13 cellular contexts compared by ENCODE assay signal in genomic region chr12:52522346-52523011, GRCh38. TPM values are rescaled to one million over a fixed set of nuclear protein-coding genes. Genes with fewer than 3 reads are reported as not detected.
DNase-seq lines count a peak whose midpoint lies in the region; TF ChIP-seq lines count a peak whose summit lies in the region.
"Had no signal": no experiment of that assay in that cellular context is flagged by ENCODE, and none has a peak within 500 bp of the region (broad histone marks: within the 10 kb centered on the region; RNA-seq: fewer than 3 reads in every experiment).

No MANE protein-coding gene starts in this region.

- no peaks in the 10 kb centered on the region for H3K27me3 ChIP-seq in esophagus (ENCODE audit: control insufficient read depth in 1 of 2, insufficient read depth in 2 of 2, low read length in 2 of 2)
- H3K27me3 ChIP-seq: dorsolateral prefrontal cortex had no signal

- no peaks in the 10 kb centered on the region for H3K9me3 Mint-ChIP-seq in osteocyte (ENCODE audit: unreplicated experiment)
- H3K9me3 Mint-ChIP-seq in activated T-helper 2 cell treated with anti-CD3 and anti-CD28 coated beads, Interferon-gamma antibody, Interleukin-2, Interleukin-4, amounts not matched to agents 10 μg/mL and 5 μg/mL and 100 μg/mL, durations not matched to agents 14 hours and 24 hours and 36 hours, result no peaks in the 10 kb centered on the region
- H3K9me3 Mint-ChIP-seq: activated naive CD4-positive, alpha-beta T cell treated with anti-CD3 and anti-CD28 coated beads, Interleukin-2, amount 50 U/mL, for 72 hours had no signal

- peaks cover 0 to 5% of the 10 kb centered on the region in 2 donors for H3K36me3 ChIP-seq in esophagus (ENCODE audit: control insufficient read depth in 2 of 2, insufficient read depth in 2 of 2, low read length in 1 of 2)

- DNase-seq in EH (ENCODE audit: low read depth) (peak; percentile 72), NCI-H226 (peak; percentile 68), osteocyte (ENCODE audit: extremely low spot score, unreplicated experiment) (peak; percentile 72), DMS53 treated with DMSO at 0.1 percent for 48 hours (lab: John Stamatoyannopoulos, UW; ENCODE audit: unreplicated experiment) (no peak), retina (no peak), mesenteric fat pad (ENCODE audit: low spot score) (no peak)
- DNase-seq in activated T-helper 2 cell treated with anti-CD3 and anti-CD28 coated beads, Interferon-gamma antibody, Interleukin-2, Interleukin-4, amounts not matched to agents 10 μg/mL and 5 μg/mL and 100 μg/mL, durations not matched to agents 14 hours and 24 hours and 36 hours (ENCODE audit: low spot score), result no peak
- DNase-seq: activated CD4-positive, CD25-positive, alpha-beta regulatory T cell treated with anti-CD3 and anti-CD28 coated beads, Interleukin-2, amount 50 U/mL, for 72 hours; NCI-H510A treated with DMSO at 0.1 percent for 48 hours; SK-N-SH had no signal

- H3K27ac ChIP-seq in esophagus (ENCODE audit: low read depth in 2 of 2, low read length in 1 of 2), result peak overlapping the region; percentile 83 to 89

- no peak overlapping the region for H3K4me3 Mint-ChIP-seq in osteocyte (ENCODE audit: unreplicated experiment)
- H3K4me3 Mint-ChIP-seq in activated T-helper 2 cell treated with anti-CD3 and anti-CD28 coated beads, Interferon-gamma antibody, Interleukin-2, Interleukin-4, amounts not matched to agents 10 μg/mL and 5 μg/mL and 100 μg/mL, durations not matched to agents 14 hours and 24 hours and 36 hours (ENCODE audit: low read depth), result no peak overlapping the region

- WGBS in esophagus, 2 donors, result 37 to 51% methylated on average over 10 of the region's 10 CpGs

- H3K9me3 ChIP-seq in esophagus (ENCODE audit: control insufficient read depth in 2 of 2, insufficient read depth in 1 of 2, low read depth in 1 of 2, low read length in 1 of 2), result no peaks in the 10 kb centered on the region
- H3K9me3 ChIP-seq: SK-N-SH had no signal

- no peaks in the 10 kb centered on the region for H3K36me3 Mint-ChIP-seq in osteocyte (ENCODE audit: unreplicated experiment)
- no peaks in the 10 kb centered on the region for H3K36me3 Mint-ChIP-seq in activated T-helper 2 cell treated with anti-CD3 and anti-CD28 coated beads, Interferon-gamma antibody, Interleukin-2, Interleukin-4, amounts not matched to agents 10 μg/mL and 5 μg/mL and 100 μg/mL, durations not matched to agents 14 hours and 24 hours and 36 hours (ENCODE audit: low read depth)
- H3K36me3 Mint-ChIP-seq: activated naive CD4-positive, alpha-beta T cell treated with anti-CD3 and anti-CD28 coated beads, Interleukin-2, amount 50 U/mL, for 72 hours had no signal

- intact Hi-C loops in activated T-helper 2 cell treated with anti-CD3 and anti-CD28 coated beads, Interferon-gamma antibody, Interleukin-2, Interleukin-4, amounts not matched to agents 10 μg/mL and 5 μg/mL and 100 μg/mL, durations not matched to agents 14 hours and 24 hours and 36 hours (cut with micrococcal nuclease), result no loop called here

- H3K4me1 Mint-ChIP-seq in osteocyte (ENCODE audit: unreplicated experiment), result peaks cover 3% of the 10 kb centered on the region
- peaks cover 5% of the 10 kb centered on the region for H3K4me1 Mint-ChIP-seq in activated T-helper 2 cell treated with anti-CD3 and anti-CD28 coated beads, Interferon-gamma antibody, Interleukin-2, Interleukin-4, amounts not matched to agents 10 μg/mL and 5 μg/mL and 100 μg/mL, durations not matched to agents 14 hours and 24 hours and 36 hours (ENCODE audit: low read depth)

- no peak for TF ChIP-seq CTCF in osteocyte (IDR thresholded peaks at IDR 0.05)

- peaks cover 30% of the 10 kb centered on the region for H3K27me3 Mint-ChIP-seq in osteocyte (ENCODE audit: unreplicated experiment)
- no peaks in the 10 kb centered on the region for H3K27me3 Mint-ChIP-seq in activated T-helper 2 cell treated with anti-CD3 and anti-CD28 coated beads, Interferon-gamma antibody, Interleukin-2, Interleukin-4, amounts not matched to agents 10 μg/mL and 5 μg/mL and 100 μg/mL, durations not matched to agents 14 hours and 24 hours and 36 hours (ENCODE audit: low read depth)

- H3K4me3 ChIP-seq in esophagus (ENCODE audit: low read depth in 1 of 2, low read length in 2 of 2), result no peak overlapping the region
- H3K4me3 ChIP-seq: dorsolateral prefrontal cortex had no signal

- H3K4me1 ChIP-seq in esophagus (ENCODE audit: control insufficient read depth in 2 of 2, insufficient read depth in 2 of 2, low read length in 1 of 2), result peaks cover 3 to 20% of the 10 kb centered on the region in 2 donors

- no peak overlapping the region for H3K27ac Mint-ChIP-seq in osteocyte (ENCODE audit: unreplicated experiment)
- no peak overlapping the region for H3K27ac Mint-ChIP-seq in activated T-helper 2 cell treated with anti-CD3 and anti-CD28 coated beads, Interferon-gamma antibody, Interleukin-2, Interleukin-4, amounts not matched to agents 10 μg/mL and 5 μg/mL and 100 μg/mL, durations not matched to agents 14 hours and 24 hours and 36 hours
- H3K27ac Mint-ChIP-seq: activated naive CD4-positive, alpha-beta T cell treated with anti-CD3 and anti-CD28 coated beads, Interleukin-2, amount 50 U/mL, for 72 hours had no signal

RNA-seq across cellular contexts. Expression of gene KRT5, which starts 2.3 kb away (rescaled TPM):
- 1,000 to 10,000 TPM; 3,653 to 6,695 TPM for polyA plus RNA-seq in esophagus
- not detected in 2 replicates for total RNA-seq in osteocyte
- total RNA-seq in activated T-helper 2 cell treated with anti-CD3 and anti-CD28 coated beads, Interferon-gamma antibody, Interleukin-2, Interleukin-4, amounts not matched to agents 10 μg/mL and 5 μg/mL and 100 μg/mL, durations not matched to agents 14 hours and 24 hours and 36 hours, result not detected in 2 replicates
- total RNA-seq in mesenteric fat pad, result 3.0 TPM
- total RNA-seq: activated naive CD4-positive, alpha-beta T cell treated with anti-CD3 and anti-CD28 coated beads, Interleukin-2, amount 50 U/mL, for 72 hours had no signal
- polyA plus RNA-seq: SK-N-SH had no signal

RNA-seq across cellular contexts. Expression of gene KRT6A, which starts 29.4 kb away (rescaled TPM):
- polyA plus RNA-seq in esophagus, result 1,000 to 10,000 TPM in 1 of 2 donors, 100 to 1,000 TPM in 1; 945 to 7,628 TPM
- total RNA-seq in osteocyte, result not detected in 2 replicates
- total RNA-seq in activated T-helper 2 cell treated with anti-CD3 and anti-CD28 coated beads, Interferon-gamma antibody, Interleukin-2, Interleukin-4, amounts not matched to agents 10 μg/mL and 5 μg/mL and 100 μg/mL, durations not matched to agents 14 hours and 24 hours and 36 hours, result not detected in 2 replicates
- total RNA-seq in mesenteric fat pad, result not detected
- total RNA-seq: activated naive CD4-positive, alpha-beta T cell treated with anti-CD3 and anti-CD28 coated beads, Interleukin-2, amount 50 U/mL, for 72 hours had no signal
- polyA plus RNA-seq: SK-N-SH had no signal

RNA-seq across cellular contexts. Expression of gene KRT71, which starts 30.5 kb away (rescaled TPM):
- not detected for polyA plus RNA-seq in esophagus
- total RNA-seq in osteocyte, result not detected in 2 replicates
- not detected in 2 replicates for total RNA-seq in activated T-helper 2 cell treated with anti-CD3 and anti-CD28 coated beads, Interferon-gamma antibody, Interleukin-2, Interleukin-4, amounts not matched to agents 10 μg/mL and 5 μg/mL and 100 μg/mL, durations not matched to agents 14 hours and 24 hours and 36 hours
- total RNA-seq in mesenteric fat pad, result not detected
- total RNA-seq: activated naive CD4-positive, alpha-beta T cell treated with anti-CD3 and anti-CD28 coated beads, Interleukin-2, amount 50 U/mL, for 72 hours had no signal
- polyA plus RNA-seq: SK-N-SH had no signal

RNA-seq across cellular contexts. Expression of gene KRT6C, which starts 48.9 kb away (rescaled TPM):
- polyA plus RNA-seq in esophagus, result 100 to 1,000 TPM; 229 to 427 TPM
- not detected in 2 replicates for total RNA-seq in osteocyte
- total RNA-seq in activated T-helper 2 cell treated with anti-CD3 and anti-CD28 coated beads, Interferon-gamma antibody, Interleukin-2, Interleukin-4, amounts not matched to agents 10 μg/mL and 5 μg/mL and 100 μg/mL, durations not matched to agents 14 hours and 24 hours and 36 hours, result not detected in 2 replicates
- not detected for total RNA-seq in mesenteric fat pad
- total RNA-seq: activated naive CD4-positive, alpha-beta T cell treated with anti-CD3 and anti-CD28 coated beads, Interleukin-2, amount 50 U/mL, for 72 hours; dorsolateral prefrontal cortex had no signal
- polyA plus RNA-seq: SK-N-SH had no signal

RNA-seq across cellular contexts. Expression of gene KRT74, which starts 51.2 kb away (rescaled TPM):
- under 1 TPM; 0.07 to 0.24 TPM for polyA plus RNA-seq in esophagus
- total RNA-seq in osteocyte, result not detected in 2 replicates
- total RNA-seq in activated T-helper 2 cell treated with anti-CD3 and anti-CD28 coated beads, Interferon-gamma antibody, Interleukin-2, Interleukin-4, amounts not matched to agents 10 μg/mL and 5 μg/mL and 100 μg/mL, durations not matched to agents 14 hours and 24 hours and 36 hours, result not detected in 2 replicates
- not detected for total RNA-seq in mesenteric fat pad
- total RNA-seq: activated naive CD4-positive, alpha-beta T cell treated with anti-CD3 and anti-CD28 coated beads, Interleukin-2, amount 50 U/mL, for 72 hours; dorsolateral prefrontal cortex had no signal
- polyA plus RNA-seq: SK-N-SH had no signal

Comparison
In these comparisons a context has a peak if more than half of its experiments do, and no peak if none do; other contexts are left out.
1. DNase-seq: peak in EH (single experiment), NCI-H226 (single experiment) and osteocyte (single experiment); none in activated T-helper 2 cell treated with anti-CD3 and anti-CD28 coated beads, Interferon-gamma antibody, Interleukin-2, Interleukin-4, amounts not matched to agents 10 μg/mL and 5 μg/mL and 100 μg/mL, durations not matched to agents 14 hours and 24 hours and 36 hours (single experiment), DMS53 treated with DMSO at 0.1 percent for 48 hours (single experiment), retina (single experiment) and mesenteric fat pad (single experiment).